Comparison of ENCODE assay signal across 12 cellular contexts in the genomic region with DNA sequence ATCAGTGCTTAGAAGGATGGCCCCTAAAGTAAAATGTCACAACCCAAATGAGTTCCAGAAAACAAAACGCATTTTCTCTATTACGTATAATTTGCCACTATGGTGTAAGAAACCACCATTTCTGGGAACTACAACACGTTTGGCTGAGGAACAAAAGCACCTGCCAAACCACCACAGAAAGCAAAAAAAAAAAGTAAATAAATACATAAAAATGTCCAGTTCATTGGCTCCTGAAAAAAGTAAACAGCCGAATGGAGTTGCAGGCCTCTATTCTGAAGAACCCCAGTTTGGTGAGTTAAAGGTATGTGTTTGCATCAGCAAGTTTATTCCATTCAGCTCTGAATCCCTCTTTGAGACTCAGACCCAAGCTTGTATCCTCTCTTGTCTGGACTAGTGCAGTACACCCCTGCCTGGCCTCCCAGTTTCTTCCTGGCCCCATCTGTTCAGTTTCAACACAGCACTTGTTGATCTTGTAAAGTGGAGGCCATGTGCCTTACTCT. TPM values are rescaled to one million over a fixed set of nuclear protein-coding genes. Genes with fewer than 3 reads are reported as not detected.
DNase-seq lines count a peak whose midpoint lies in the region; ATAC-seq and TF ChIP-seq lines count a peak whose summit lies in the region.
"Had no signal": no experiment of that assay in that cellular context is flagged by ENCODE, and none has a peak within 500 bp of the region (broad histone marks: within the 10 kb centered on the region; RNA-seq: fewer than 3 reads in every experiment).

No MANE protein-coding gene starts in this region.

- H3K4me1 ChIP-seq in Peyer's patch = no peaks in the 10 kb centered on the region

- H3K27ac ChIP-seq in Peyer's patch = peak overlapping the region in 1 of 4 donors; percentile 3
- H3K27ac ChIP-seq: ovary, SJSA1 had no signal

- H3K36me3 Mint-ChIP-seq in T-cell = peaks cover 60% of the 10 kb centered on the region

- peaks cover 0 to 15% (median 0%) of the 10 kb centered on the region in 3 donors for H3K36me3 ChIP-seq in Peyer's patch
- H3K36me3 ChIP-seq: ovary had no signal

- peak overlapping the region; percentile 59 to 96 for H3K27ac Mint-ChIP-seq in T-cell

- no peak overlapping the region for H3K4me3 ChIP-seq in fibroblast of villous mesenchyme (ENCODE audit: low read depth, low read length)
- no peak overlapping the region for H3K4me3 ChIP-seq in Peyer's patch
- H3K4me3 ChIP-seq: mucosa of descending colon, ovary, SJSA1 had no signal

- no peak for TF ChIP-seq POLR2A in Peyer's patch (IDR thresholded peaks at IDR 0.05)

- H3K27me3 ChIP-seq in Peyer's patch = no peaks in the 10 kb centered on the region
- H3K27me3 ChIP-seq: ovary, SJSA1 had no signal

- no peak for ATAC-seq in T-cell (replicated peaks in 1 of 4)
- ATAC-seq in HG03469 (IDR thresholded peaks at IDR 0.05; ENCODE audit: unreplicated experiment) = no peak
- ATAC-seq: mucosa of descending colon had no signal

- POLR2A ChIA-PET in T-cell (lab: Charles Lee) = interaction anchor here in 1 of 2 donors (0.6 kb wide), 1 partner anchor 9 kb away, joined by 4 read pairs; no protein-coding TSS in a partner anchor

- H3K4me3 Mint-ChIP-seq in T-cell = no peak overlapping the region

- CTCF ChIA-PET in T-cell (lab: Charles Lee) = interaction anchor here in 1 of 2 donors (0.7 to 1.8 kb wide), 5 partner anchors 11 to 143 kb away, joined by 3 to 7 read pairs (median 4); no protein-coding TSS in a partner anchor

- peak; percentile 18 for DNase-seq in AML-193 (lab: John Stamatoyannopoulos, UW)
- DNase-seq in DMS 273 (lab: John Stamatoyannopoulos, UW; ENCODE audit: unreplicated experiment) = peak; percentile 76
- no peak for DNase-seq in T-cell
- DNase-seq in fibroblast of villous mesenchyme (ENCODE audit: low read depth) = peak; percentile 82
- no peak for DNase-seq in Peyer's patch
- DNase-seq in H4 (ENCODE audit: low spot score) = no peak
- no peak for DNase-seq in islet precursor cell
- DNase-seq: glutamatergic neuron, mucosa of descending colon, ovary had no signal

- H3K9me3 ChIP-seq in Peyer's patch = no peaks in the 10 kb centered on the region
- H3K9me3 ChIP-seq: mucosa of descending colon, ovary had no signal

- H3K27me3 Mint-ChIP-seq in T-cell = no peaks in the 10 kb centered on the region

- H3K9me3 Mint-ChIP-seq in T-cell = no peaks in the 10 kb centered on the region

- peaks cover 70 to 89% (median 74%) of the 10 kb centered on the region in 3 donors for H3K4me1 Mint-ChIP-seq in T-cell

- no peak for TF ChIP-seq CTCF in fibroblast of villous mesenchyme (IDR thresholded peaks at IDR 0.05; ENCODE audit: insufficient read depth, low read depth, low read length)
- no peak for TF ChIP-seq CTCF in Peyer's patch (IDR thresholded peaks at IDR 0.05)

RNA-seq across cellular contexts. Expression of gene ERN1, which starts 36.9 kb away (rescaled TPM):
- total RNA-seq in T-cell (100 to 1,000 TPM in 3 of 5 donors, 10 to 100 TPM in 2; 71.2 to 146 (median 112) TPM), fibroblast of villous mesenchyme (13.5 and 14.7 TPM in 2 replicates), Peyer's patch (10 to 100 TPM; 17.2 to 30.0 (median 24.0) TPM)
- total RNA-seq in H4 (2014; rRNA removed; shearing (Covaris generic)) = 1.2 and 2.7 TPM in 2 replicates

Comparison
In these comparisons a context has a peak if more than half of its experiments do, and no peak if none do; other contexts are left out.
1. DNase-seq: peak in AML-193 (2 of 2), DMS 273 (single experiment) and fibroblast of villous mesenchyme (single experiment); none in T-cell (0 of 34), Peyer's patch (0 of 3), H4 (single experiment) and islet precursor cell (single experiment).